In the genomic region with DNA sequence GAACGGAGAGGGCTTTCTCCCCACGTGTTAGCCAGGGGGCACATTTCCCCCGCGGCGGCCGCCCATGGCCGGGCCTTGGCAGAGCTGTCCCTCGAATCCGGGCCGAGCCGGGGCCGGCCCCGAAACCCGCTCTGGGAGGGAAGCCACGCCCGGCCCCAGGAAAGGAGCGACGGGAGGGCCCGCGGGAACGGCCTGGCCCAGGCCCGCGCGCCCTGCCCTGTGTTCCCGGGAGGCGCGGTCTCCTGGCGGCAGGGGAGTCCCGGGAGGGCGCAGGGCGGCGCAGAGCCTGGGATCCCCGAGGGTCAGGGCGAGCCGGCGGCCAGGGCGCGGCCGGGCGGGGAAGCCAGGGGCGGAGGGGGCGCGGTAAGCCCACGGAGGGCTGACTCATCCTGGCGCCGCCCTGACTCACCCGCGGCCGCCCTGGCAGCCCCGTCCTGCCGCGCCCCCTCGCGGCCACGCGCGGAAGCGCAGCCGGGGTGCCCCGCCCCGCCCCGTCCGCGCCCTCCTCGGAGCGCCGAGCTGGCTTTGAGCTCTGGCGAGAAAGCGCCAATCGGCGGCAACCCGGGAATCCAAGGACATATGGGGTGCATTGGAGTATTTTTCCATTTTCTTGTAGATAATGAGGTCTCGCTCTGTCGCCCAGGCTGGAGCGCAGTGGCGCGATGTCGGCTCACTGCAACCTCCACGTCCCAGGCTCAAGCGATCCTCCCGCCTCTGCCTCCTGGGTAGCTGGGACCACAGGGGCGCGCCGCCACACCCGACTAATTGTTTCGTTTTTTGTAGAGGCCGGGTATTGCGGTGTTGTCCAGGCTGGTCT, we compare ENCODE assay signal across 8 cellular contexts. TPM values are rescaled to one million over a fixed set of nuclear protein-coding genes. Genes with fewer than 3 reads are reported as not detected.
DNase-seq lines count a peak whose midpoint lies in the region; ATAC-seq and TF ChIP-seq lines count a peak whose summit lies in the region.

No MANE protein-coding gene starts in this region.

- H3K9ac ChIP-seq in colonic mucosa (ENCODE audit: low read depth in 2 of 2, low read length in 2 of 2), result peak overlapping the region; percentile 70 to 87

- peak overlapping the region; percentile 81 for H3K27ac ChIP-seq in colonic mucosa

- intact Hi-C loops in colonic mucosa (cut with DNase I), result loop anchor here (2.0 to 5.0 kb wide), 2 partner anchors 46 to 84 kb away; no protein-coding TSS in a partner anchor

- no peaks in the 10 kb centered on the region for H3K27me3 ChIP-seq in colonic mucosa

- ATAC-seq in HG02840 (IDR thresholded peaks at IDR 0.05; ENCODE audit: low FRiP score, unreplicated experiment), result peak; percentile 51

- peaks cover 16% of the 10 kb centered on the region for H3K4me1 ChIP-seq in colonic mucosa

- no peaks in the 10 kb centered on the region for H3K36me3 ChIP-seq in colonic mucosa

- peak overlapping the region; percentile 34 for H3K4me3 ChIP-seq in colonic mucosa

- H3K9me3 ChIP-seq in colonic mucosa, result no peaks in the 10 kb centered on the region

- peak; percentile 72 for DNase-seq in NCI-H345 (lab: John Stamatoyannopoulos, UW)
- no peak for DNase-seq in NCI-H345 treated with DMSO at 0.1 percent for 48 hours (lab: John Stamatoyannopoulos, UW; ENCODE audit: unreplicated experiment)
- peak; percentile 41 for DNase-seq in NCI-H2107 treated with DMSO at 0.1 percent for 48 hours (lab: John Stamatoyannopoulos, UW; ENCODE audit: unreplicated experiment)
- DNase-seq in activated CD4-positive, alpha-beta T cell treated with anti-CD3 and anti-CD28 coated beads for 48 hours, result peak; percentile 87
- DNase-seq in colonic mucosa, result peak; percentile 89
- DNase-seq in left kidney (ENCODE audit: low read depth, low spot score), result peak; percentile 90
- peak; percentile 83 to 85 for DNase-seq in stimulated activated CD4-positive, alpha-beta T cell treated with anti-CD3 and anti-CD28 coated beads, Interleukin-1b, Interleukin-23, amount 100 ng/mL, for 4 hours (ENCODE audit: low read depth in 2 of 2)

- TF ChIP-seq CTCF in colonic mucosa (IDR thresholded peaks at IDR 0.05), result peak; percentile 76

RNA-seq across cellular contexts. Expression of a gene that starts 31.8 kb away (rescaled TPM):
- total RNA-seq in colonic mucosa, result 100 to 1,000 TPM; 107 to 123 TPM
